8 cellular contexts compared by ENCODE assay signal in the genomic region with DNA sequence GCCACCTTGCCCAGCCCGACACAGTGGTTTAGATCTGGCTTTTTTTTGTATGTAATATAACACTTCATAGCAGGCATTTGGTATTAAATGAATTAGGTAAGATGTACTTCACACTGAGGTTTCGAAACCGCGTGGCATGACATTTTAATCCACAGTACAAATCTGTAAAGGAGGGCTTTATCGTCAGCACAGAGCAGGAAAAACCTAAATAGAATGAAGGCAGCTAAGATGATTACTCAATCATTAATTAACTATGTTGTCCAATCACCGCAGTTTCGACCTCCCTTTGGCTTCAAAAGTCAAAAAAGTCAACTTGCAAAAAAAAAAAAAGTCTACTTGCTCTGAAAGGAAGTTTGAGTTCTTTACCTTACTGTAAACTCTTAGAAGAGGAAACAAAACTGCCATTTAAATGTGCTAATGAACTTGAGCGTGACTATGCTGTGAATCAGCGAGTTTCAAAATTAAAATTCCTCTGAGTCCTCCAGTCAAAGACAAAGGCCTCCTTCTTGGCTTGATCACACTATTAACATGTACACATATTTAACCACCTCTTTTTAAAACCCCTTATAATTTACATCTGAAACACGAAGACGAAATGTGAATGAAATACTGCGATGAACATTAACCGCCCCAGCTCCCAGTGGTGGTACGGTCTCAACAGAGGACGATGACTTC. TPM values are rescaled to one million over a fixed set of nuclear protein-coding genes. Genes with fewer than 3 reads are reported as not detected.
DNase-seq lines count a peak whose midpoint lies in the region; ATAC-seq and TF ChIP-seq lines count a peak whose summit lies in the region.

No MANE protein-coding gene starts in this region.

- H3K27ac ChIP-seq in HUES48 (ENCODE audit: low read depth, low read length) = peak overlapping the region; percentile 99
- H3K27ac ChIP-seq in upper lobe of left lung = peak overlapping the region; percentile 94 to 96 (median 95)

- 9 to 11% methylated on average over 12 to 15 of the region's 15 CpGs for WGBS in upper lobe of left lung, 2 donors

- TF ChIP-seq CTCF in activated B cell treated with CpG ODN at 0.5 μM for 24 hours (IDR thresholded peaks at IDR 0.05) (no peak), upper lobe of left lung (IDR thresholded peaks at IDR 0.05) (no peak)

- H3K4me3 Mint-ChIP-seq in activated B cell treated with CpG ODN at 0.5 μM for 24 hours (peak overlapping the region; percentile 91), naive B cell (peak overlapping the region; percentile 95 to 100 (median 99))

- H3K27me3 ChIP-seq in HUES48 (ENCODE audit: control insufficient read depth, insufficient read depth, low read length) (no peaks in the 10 kb centered on the region), upper lobe of left lung (no peaks in the 10 kb centered on the region)

- H3K4me1 ChIP-seq in HUES48 (ENCODE audit: control insufficient read depth, insufficient read depth, low read length) (peaks cover 7% of the 10 kb centered on the region; the same call in 1 of the 2 replicates), upper lobe of left lung (peaks cover 23 to 30% (median 28%) of the 10 kb centered on the region in 4 donors)

- no peaks in the 10 kb centered on the region for H3K27me3 Mint-ChIP-seq in activated B cell treated with CpG ODN at 0.5 μM for 24 hours
- H3K27me3 Mint-ChIP-seq in naive B cell = no peaks in the 10 kb centered on the region

- H3K9me3 ChIP-seq in HUES48 (ENCODE audit: control insufficient read depth, insufficient read depth, low read length) (no peaks in the 10 kb centered on the region), upper lobe of left lung (no peaks in the 10 kb centered on the region)

- 0 out of 2 replicates have a peak, but pooled peaks cover 3% of the 10 kb centered on the region for H3K36me3 ChIP-seq in HUES48 (ENCODE audit: control insufficient read depth, insufficient read depth, low read length)
- no peaks in the 10 kb centered on the region for H3K36me3 ChIP-seq in upper lobe of left lung

- CTCF ChIA-PET in activated B cell treated with CpG ODN at 0.5 μM for 24 hours (lab: Charles Lee) = interaction anchor here (1.4 kb wide), 1 partner anchor 16 kb away, joined by 4 read pairs; a partner anchor contains a TSS

- DNase-seq in EH (ENCODE audit: low read depth) (peak; percentile 76), activated B cell treated with CpG ODN at 0.5 μM for 24 hours (no peak), erythroblast (lab: John Stamatoyannopoulos, UW) (peak; percentile 64 to 78), naive B cell (peak; percentile 69), upper lobe of left lung (peak in 1 of 2 donors; percentile 59), NCI-H1694 treated with DMSO at 0.1 percent for 48 hours (lab: John Stamatoyannopoulos, UW) (no peak)

- intact Hi-C loops in activated B cell treated with CpG ODN at 0.5 μM for 24 hours (cut with micrococcal nuclease) = loop anchor here (1.0 to 5.0 kb wide), 10 partner anchors 16 to 1686 kb away; a partner anchor contains a TSS

- no peak for TF ChIP-seq EP300 in upper lobe of left lung (IDR thresholded peaks at IDR 0.05)

- H3K9ac ChIP-seq in HUES48 (ENCODE audit: low read depth, low read length) = peak overlapping the region; percentile 98

- H3K36me3 Mint-ChIP-seq in activated B cell treated with CpG ODN at 0.5 μM for 24 hours (ENCODE audit: low read depth) = peaks cover 9% of the 10 kb centered on the region
- no peaks in the 10 kb centered on the region for H3K36me3 Mint-ChIP-seq in naive B cell

- peak overlapping the region; percentile 96 for H3K27ac Mint-ChIP-seq in activated B cell treated with CpG ODN at 0.5 μM for 24 hours
- peak overlapping the region; percentile 97 to 100 (median 100) for H3K27ac Mint-ChIP-seq in naive B cell

- H3K4me3 ChIP-seq in HUES48 (ENCODE audit: low read depth, low read length) (peak overlapping the region; percentile 94), upper lobe of left lung (peak overlapping the region; percentile 80 to 93 (median 85))

- H3K4me1 Mint-ChIP-seq in activated B cell treated with CpG ODN at 0.5 μM for 24 hours (peaks cover 22% of the 10 kb centered on the region), naive B cell (peaks cover 9 to 33% (median 22%) of the 10 kb centered on the region in 3 donors)

- TF ChIP-seq POLR2A in erythroblast (IDR thresholded peaks at IDR 0.05; ENCODE audit: low read length) (no peak), upper lobe of left lung (IDR thresholded peaks at IDR 0.05) (no peak)

- H3K9me3 Mint-ChIP-seq in activated B cell treated with CpG ODN at 0.5 μM for 24 hours (no peaks in the 10 kb centered on the region), naive B cell (no peaks in the 10 kb centered on the region)

- POLR2A ChIA-PET in activated B cell treated with CpG ODN at 0.5 μM for 24 hours (lab: Charles Lee) = interaction anchor here (0.5 to 2.4 kb wide), 15 partner anchors 12 to 472 kb away, joined by 3 to 8 read pairs (median 3); a partner anchor contains a TSS

- ATAC-seq in GM21390 (IDR thresholded peaks at IDR 0.05; ENCODE audit: unreplicated experiment) (peak; percentile 34), activated B cell treated with CpG ODN at 0.5 μM for 24 hours (ENCODE audit: low read depth) (peak; percentile 70), naive B cell (ENCODE audit: low read depth in 2 of 2) (peak; percentile 56 to 59), upper lobe of left lung (ENCODE audit: low FRiP score in 2 of 2) (peak; percentile 47 to 63)

RNA-seq across cellular contexts. Expression of a gene that starts 0.7 kb away (rescaled TPM):
- 13.8 and 15.6 TPM in 2 replicates for total RNA-seq in activated B cell treated with CpG ODN at 0.5 μM for 24 hours
- polyA plus RNA-seq in naive B cell (ENCODE audit: low read depth in 6 of 6) = 1 to 10 TPM; 3.2 to 7.7 (median 5.6) TPM
- total RNA-seq in upper lobe of left lung = 10 to 100 TPM in 4 of 6 donors, 1 to 10 TPM in 2; 3.8 to 23.4 (median 16.8) TPM

RNA-seq across cellular contexts. Expression of a gene that starts 15.3 kb away (rescaled TPM):
- total RNA-seq in activated B cell treated with CpG ODN at 0.5 μM for 24 hours (22.2 and 31.2 TPM in 2 replicates), upper lobe of left lung (10 to 100 TPM; 37.4 to 67.0 (median 52.7) TPM)
- polyA plus RNA-seq in naive B cell (ENCODE audit: low read depth in 6 of 6) = 10 to 100 TPM; 18.6 to 35.0 (median 33.2) TPM

Comparison
In these comparisons a context has a peak if more than half of its experiments do, and no peak if none do; other contexts are left out.
1. DNase-seq: peak in EH (single experiment), erythroblast (2 of 2) and naive B cell (single experiment); none in activated B cell treated with CpG ODN at 0.5 μM for 24 hours (single experiment) and NCI-H1694 treated with DMSO at 0.1 percent for 48 hours (single experiment).
2. Peak in every context shown above with its lines, with median percentiles within 50 percentile points of each other: ATAC-seq.